In genomic region chr16:30926937-30927788, GRCh38 we compare ENCODE assay signal across 13 cellular contexts. TPM values are rescaled to one million over a fixed set of nuclear protein-coding genes. Genes with fewer than 3 reads are reported as not detected.
A peak's percentile ranks its signal among the peaks of the same experiment; 100 is the strongest.
DNase-seq lines count a peak whose midpoint lies in the region; ATAC-seq and TF ChIP-seq lines count a peak whose summit lies in the region.
"Had no signal": no experiment of that assay in that cellular context is flagged by ENCODE, and none has a peak within 500 bp of the region (broad histone marks: within the 10 kb centered on the region; RNA-seq: fewer than 3 reads in every experiment).

No MANE protein-coding gene starts in this region.

- H3K27ac Mint-ChIP-seq in activated naive CD8-positive, alpha-beta T cell treated with anti-CD3 and anti-CD28 coated beads, Interleukin-2, amount 50 U/mL, for 24 hours: no peak overlapping the region
- H3K27ac Mint-ChIP-seq: activated CD4-positive, alpha-beta T cell treated with anti-CD3 and anti-CD28 coated beads, Interleukin-2, amount 10 ng/mL, durations not matched to agents 7 days and 5 days had no signal

- WGBS in SK-N-SH (ENCODE audit: low lambda C conversion rate): 94% methylated on average over 7 of the region's 22 CpGs

- peaks cover 6% of the 10 kb centered on the region for H3K36me3 Mint-ChIP-seq in activated naive CD8-positive, alpha-beta T cell treated with anti-CD3 and anti-CD28 coated beads, Interleukin-2, amount 50 U/mL, for 24 hours (ENCODE audit: low read depth)
- H3K36me3 Mint-ChIP-seq: IgD-negative memory B cell had no signal

- H3K9me3 Mint-ChIP-seq in activated naive CD8-positive, alpha-beta T cell treated with anti-CD3 and anti-CD28 coated beads, Interleukin-2, amount 50 U/mL, for 24 hours: no peaks in the 10 kb centered on the region
- H3K9me3 Mint-ChIP-seq: activated CD4-positive, alpha-beta T cell treated with anti-CD3 and anti-CD28 coated beads, Interleukin-2, amount 10 ng/mL, durations not matched to agents 7 days and 5 days; IgD-negative memory B cell; stimulated activated naive CD8-positive, alpha-beta T cell treated with anti-CD3 and anti-CD28 coated beads, Interleukin-15, amount 100 ng/mL, for 72 hours had no signal

- H3K4me1 ChIP-seq in SK-N-SH (ENCODE audit: control insufficient read depth in 1 of 2, insufficient read depth in 2 of 2, low read depth in 1 of 2, low read length in 1 of 2): peaks cover 0 to 23% of the 10 kb centered on the region in 2 experiments; a peak in 1 of 4 replicates
- H3K4me1 ChIP-seq: colonic mucosa, pancreas had no signal

- H3K27me3 ChIP-seq in SK-N-SH (ENCODE audit: insufficient read depth): no peaks in the 10 kb centered on the region
- H3K27me3 ChIP-seq: colonic mucosa, pancreas had no signal

- peaks cover 22 to 51% of the 10 kb centered on the region in 2 experiments for H3K36me3 ChIP-seq in SK-N-SH (replicated peaks in 1 of 2; ENCODE audit: control insufficient read depth in 1 of 2, insufficient read depth in 2 of 2, low read length in 1 of 2)
- H3K36me3 ChIP-seq: colonic mucosa, pancreas had no signal

- H3F3A ChIP-seq in SK-N-SH (replicated peaks; ENCODE audit: insufficient read depth): peaks cover 1% of the 10 kb centered on the region

- H3K9me2 ChIP-seq in SK-N-SH: no peaks in the 10 kb centered on the region

- ATAC-seq in SK-N-SH treated with all-trans-retinoic acid at 6 μM for 48 hours (no peak), GM18511 (IDR thresholded peaks at IDR 0.05; ENCODE audit: unreplicated experiment) (no peak)
- no peak for ATAC-seq in activated naive CD8-positive, alpha-beta T cell treated with anti-CD3 and anti-CD28 coated beads, Interleukin-2, amount 50 U/mL, for 24 hours

- POLR2A ChIA-PET in SK-N-SH (lab: Yijun Ruan, JAX): interaction anchor here (1.0 to 1.2 kb wide), 3 partner anchors 15 to 190 kb away, joined by 3 to 4 read pairs (median 4); partner anchors contain the start of gene KAT8

- peaks cover 14% of the 10 kb centered on the region for H3K79me2 ChIP-seq in SK-N-SH (ENCODE audit: insufficient read depth)

- no peak overlapping the region; a peak in 2 of 4 replicates for H3K4me3 ChIP-seq in SK-N-SH (ENCODE audit: low read depth in 2 of 2, low read length in 1 of 2)
- H3K4me3 ChIP-seq: colonic mucosa, pancreas had no signal

- H2AFZ ChIP-seq in SK-N-SH (ENCODE audit: low read depth): no peak overlapping the region

- no peaks in the 10 kb centered on the region for H3K27me3 Mint-ChIP-seq in activated naive CD8-positive, alpha-beta T cell treated with anti-CD3 and anti-CD28 coated beads, Interleukin-2, amount 50 U/mL, for 24 hours
- H3K27me3 Mint-ChIP-seq: activated CD4-positive, alpha-beta T cell treated with anti-CD3 and anti-CD28 coated beads, Interleukin-2, amount 10 ng/mL, durations not matched to agents 7 days and 5 days; IgD-negative memory B cell; stimulated activated naive CD8-positive, alpha-beta T cell treated with anti-CD3 and anti-CD28 coated beads, Interleukin-15, amount 100 ng/mL, for 72 hours had no signal

- H4K20me1 ChIP-seq in SK-N-SH (ENCODE audit: insufficient read depth): no peaks in the 10 kb centered on the region

- no peak for TF ChIP-seq CTCF in SK-N-SH (IDR thresholded peaks at IDR 0.05)

- H3K4me1 Mint-ChIP-seq in activated naive CD8-positive, alpha-beta T cell treated with anti-CD3 and anti-CD28 coated beads, Interleukin-2, amount 50 U/mL, for 24 hours: peaks cover 9% of the 10 kb centered on the region

- DNase-seq in SK-N-SH (no peak), posterior vena cava (ENCODE audit: low spot score) (peak; percentile 70)
- no peak for DNase-seq in activated naive CD8-positive, alpha-beta T cell treated with anti-CD3 and anti-CD28 coated beads, Interleukin-2, amount 50 U/mL, for 24 hours
- DNase-seq: activated naive CD4-positive, alpha-beta T cell had no signal

- TF ChIP-seq EP300 in SK-N-SH (IDR thresholded peaks at IDR 0.05; ENCODE audit: borderline replicate concordance in 1 of 2, low read depth in 1 of 2, low read length in 1 of 2): no peak

- H3K27ac ChIP-seq in SK-N-SH (ENCODE audit: low read depth in 2 of 2, low read length in 1 of 2) (no peak overlapping the region), cingulate gyrus (ENCODE audit: low read depth, low read length) (peak overlapping the region; percentile 65)
- H3K27ac ChIP-seq: 22Rv1, colonic mucosa, pancreas had no signal

- H3K4me3 Mint-ChIP-seq in activated naive CD8-positive, alpha-beta T cell treated with anti-CD3 and anti-CD28 coated beads, Interleukin-2, amount 50 U/mL, for 24 hours: no peak overlapping the region
- H3K4me3 Mint-ChIP-seq: activated CD4-positive, alpha-beta T cell treated with anti-CD3 and anti-CD28 coated beads, Interleukin-2, amount 10 ng/mL, durations not matched to agents 7 days and 5 days; stimulated activated naive CD8-positive, alpha-beta T cell treated with anti-CD3 and anti-CD28 coated beads, Interleukin-15, amount 100 ng/mL, for 72 hours had no signal

- no peak for TF ChIP-seq RAD21 in SK-N-SH (IDR thresholded peaks at IDR 0.05; ENCODE audit: low read length)

- CTCF ChIA-PET in SK-N-SH (lab: Yijun Ruan, JAX): interaction anchor here (0.6 to 4.6 kb wide), 5 partner anchors 15 to 82 kb away, joined by 3 to 39 read pairs (median 10); no protein-coding TSS in a partner anchor

- H3K9ac ChIP-seq in SK-N-SH: no peak overlapping the region

- H3K4me2 ChIP-seq in SK-N-SH: peak overlapping the region; percentile 41; the same call in 1 of the 2 replicates

- no peaks in the 10 kb centered on the region for H3K9me3 ChIP-seq in SK-N-SH
- H3K9me3 ChIP-seq: colonic mucosa, pancreas had no signal

- intact Hi-C loops in posterior vena cava (cut with DNase I): no loop called here

TF ChIP-seq in SK-N-SH, 30 proteins besides CTCF, POLR2A, EP300 and RAD21 (continues in another document):
- TF ChIP-seq GABPA (IDR thresholded peaks at IDR 0.05; ENCODE audit: low read depth): no peak
- TF ChIP-seq TAF1 (IDR thresholded peaks at IDR 0.05; ENCODE audit: borderline replicate concordance, low read depth, low read length): no peak
- TF ChIP-seq, protein P1, sequence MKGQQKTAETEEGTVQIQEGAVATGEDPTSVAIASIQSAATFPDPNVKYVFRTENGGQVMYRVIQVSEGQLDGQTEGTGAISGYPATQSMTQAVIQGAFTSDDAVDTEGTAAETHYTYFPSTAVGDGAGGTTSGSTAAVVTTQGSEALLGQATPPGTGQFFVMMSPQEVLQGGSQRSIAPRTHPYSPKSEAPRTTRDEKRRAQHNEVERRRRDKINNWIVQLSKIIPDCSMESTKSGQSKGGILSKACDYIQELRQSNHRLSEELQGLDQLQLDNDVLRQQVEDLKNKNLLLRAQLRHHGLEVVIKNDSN (IDR thresholded peaks at IDR 0.05; ENCODE audit: borderline replicate concordance, low read depth): no peak
- no peak for TF ChIP-seq NFIC (IDR thresholded peaks at IDR 0.05; ENCODE audit: borderline replicate concordance)
- no peak for TF ChIP-seq MXI1 (IDR thresholded peaks at IDR 0.05; ENCODE audit: low read depth, low read length)
- no peak for TF ChIP-seq SMC3 (IDR thresholded peaks at IDR 0.05; ENCODE audit: low read depth, low read length)
- no peak for TF ChIP-seq RCOR1 (IDR thresholded peaks at IDR 0.05; ENCODE audit: low read length)
- no peak for TF ChIP-seq MAX (IDR thresholded peaks at IDR 0.05; ENCODE audit: low read depth)

TF ChIP-seq in SK-N-SH treated with all-trans-retinoic acid at 6 μM for 48 hours, 23 proteins besides CTCF, POLR2A, EP300 and RAD21:
- TF ChIP-seq CSDC2 (CRISPR knock-in tag; IDR thresholded peaks at IDR 0.05) (no peak), ARNTL (CRISPR knock-in tag; IDR thresholded peaks at IDR 0.05; ENCODE audit: borderline replicate concordance, low read depth) (no peak), ESRRG (CRISPR knock-in tag; IDR thresholded peaks at IDR 0.05) (no peak), ZFP30 (CRISPR knock-in tag; IDR thresholded peaks at IDR 0.05) (no peak)
TF ChIP-seq in SK-N-SH treated with all-trans-retinoic acid at 6 μM for 48 hours: peak in this region for 0.

RNA-seq across cellular contexts. Expression of gene FBXL19, which starts 3.8 kb away (rescaled TPM):
- polyA plus RNA-seq in SK-N-SH (2012; rRNA removed): 18.3 and 20.6 TPM in 2 replicates
- 8.6 and 15.1 TPM in 2 replicates for polyA plus RNA-seq in SK-N-SH (2012; cell fraction: cytosol; rRNA removed)
- 31.4 and 33.9 TPM in 2 replicates for polyA plus RNA-seq in SK-N-SH (2012; cell fraction: nucleus; rRNA removed)
- total RNA-seq in posterior vena cava: 10 to 100 TPM; 13.7 to 14.5 TPM

RNA-seq across cellular contexts. Expression of gene ORAI3, which starts 21.7 kb away (rescaled TPM):
- 29.0 and 31.8 TPM in 2 replicates for polyA plus RNA-seq in SK-N-SH (2012; rRNA removed)
- 23.3 and 28.4 TPM in 2 replicates for polyA plus RNA-seq in SK-N-SH (2012; cell fraction: cytosol; rRNA removed)
- 32.0 and 34.8 TPM in 2 replicates for polyA plus RNA-seq in SK-N-SH (2012; cell fraction: nucleus; rRNA removed)
- 10 to 100 TPM; 11.0 to 17.5 TPM for total RNA-seq in posterior vena cava

RNA-seq across cellular contexts. Expression of gene SETD1A, which starts 30.4 kb away (rescaled TPM):
- polyA plus RNA-seq in SK-N-SH (2012; rRNA removed): 2.4 and 6.8 TPM in 2 replicates
- polyA plus RNA-seq in SK-N-SH (2012; cell fraction: cytosol; rRNA removed): 4.2 and 6.8 TPM in 2 replicates
- polyA plus RNA-seq in SK-N-SH (2012; cell fraction: nucleus; rRNA removed): 18.8 and 24.8 TPM in 2 replicates
- total RNA-seq in posterior vena cava: 10 to 100 TPM; 11.8 to 17.7 TPM

RNA-seq across cellular contexts. Expression of gene CTF1, which starts 30.7 kb away (rescaled TPM):
- 35.9 and 45.7 TPM in 2 replicates for polyA plus RNA-seq in SK-N-SH (2012; rRNA removed)
- 25.7 and 32.1 TPM in 2 replicates for polyA plus RNA-seq in SK-N-SH (2012; cell fraction: cytosol; rRNA removed)
- polyA plus RNA-seq in SK-N-SH (2012; cell fraction: nucleus; rRNA removed): 25.1 and 26.3 TPM in 2 replicates
- 1 to 10 TPM; 5.0 to 5.2 TPM for total RNA-seq in posterior vena cava
- polyA plus RNA-seq: IgD-negative memory B cell had no signal

RNA-seq across cellular contexts. Expression of gene BCL7C, which starts 33.3 kb away (rescaled TPM):
- 48.5 and 56.3 TPM in 2 replicates for polyA plus RNA-seq in SK-N-SH (2012; rRNA removed)
- polyA plus RNA-seq in SK-N-SH (2012; cell fraction: cytosol; rRNA removed): 43.4 and 50.2 TPM in 2 replicates
- polyA plus RNA-seq in SK-N-SH (2012; cell fraction: nucleus; rRNA removed): 18.9 and 20.3 TPM in 2 replicates
- total RNA-seq in posterior vena cava: 10 to 100 TPM; 33.6 to 36.3 TPM
